22 cellular contexts compared by ENCODE assay signal in the genomic region with DNA sequence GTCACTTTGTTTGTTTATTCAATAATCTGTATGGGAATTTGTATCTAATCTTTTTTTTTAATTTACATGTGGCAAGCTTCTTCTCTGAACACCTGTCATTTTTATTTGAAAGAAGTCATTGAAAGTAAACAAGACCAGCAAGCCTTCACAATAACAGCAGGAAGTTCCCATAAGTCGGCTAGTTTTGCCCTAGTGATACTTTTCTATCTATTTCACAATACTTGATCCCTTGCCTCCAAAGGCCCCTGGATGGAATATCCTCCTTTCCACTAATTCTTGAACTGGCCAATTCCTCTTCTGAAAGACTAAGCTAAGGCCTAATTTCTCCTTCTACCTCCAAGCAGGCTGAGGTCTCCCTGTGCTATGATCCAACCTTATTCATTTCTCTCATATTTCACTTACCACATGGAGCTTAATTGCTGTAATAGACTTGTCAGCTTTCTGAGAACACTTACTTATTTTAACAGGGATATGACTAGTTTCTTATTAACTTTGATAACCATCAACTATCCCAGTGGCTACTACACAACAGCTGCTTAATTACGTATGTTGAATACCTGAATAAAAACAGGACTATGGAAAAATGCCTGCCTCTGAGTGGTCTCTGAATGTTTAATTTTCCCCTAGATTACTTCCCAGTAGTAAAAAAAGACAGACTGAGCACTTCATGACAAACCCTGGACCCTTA.
"Had no signal": no experiment of that assay in that cellular context is flagged by ENCODE, and none has a peak within 500 bp of the region (broad histone marks: within the 10 kb centered on the region; RNA-seq: fewer than 3 reads in every experiment).

No MANE protein-coding gene starts in this region.

- DNase-seq: activated CD4-positive, alpha-beta T cell treated with anti-CD3 and anti-CD28 coated beads, Interleukin-2, amount 10 ng/mL, durations not matched to agents 24 days and 14 days; activated CD4-positive, CD25-positive, alpha-beta regulatory T cell; activated CD8-positive, alpha-beta memory T cell treated with anti-CD3 and anti-CD28 coated beads, Interleukin-2, amount 50 U/mL, for 4 hours; activated CD8-positive, alpha-beta T cell treated with anti-CD3 and anti-CD28 coated beads, Interleukin-2, amount 10 ng/mL, durations not matched to agents 7 days and 5 days; activated gamma-delta T cell treated with Interleukin-2 at 50 U/mL for 16 hours; activated naive CD8-positive, alpha-beta T cell treated with anti-CD3 and anti-CD28 coated beads for 36 hours; activated T-cell treated with anti-CD3 and anti-CD28 coated beads, Interleukin-2, amount 50 U/mL, for 48 hours; brain microvascular endothelial cell; cortex of kidney; effector CD4-positive, alpha-beta T cell; head of caudate nucleus; mammary epithelial cell; mucosa of descending colon; naive thymus-derived CD4-positive, alpha-beta T cell; stimulated activated CD4-positive, alpha-beta T cell treated with anti-CD3 and anti-CD28 coated beads, Interleukin-4, amount 100 ng/mL, for 4 hours; stimulated activated CD8-positive, alpha-beta memory T cell treated with anti-CD3 and anti-CD28 coated beads, Interleukin-4, amount 100 ng/mL, for 48 hours; stimulated activated naive CD4-positive, alpha-beta T cell treated with Interleukin-2 at 50 U/mL for 16 hours; transverse colon had no signal

- H3K36me3 ChIP-seq: brain microvascular endothelial cell, neutrophil, transverse colon had no signal

- H3K27ac Mint-ChIP-seq: activated CD4-positive, alpha-beta T cell treated with anti-CD3 and anti-CD28 coated beads, Interleukin-2, amount 10 ng/mL, durations not matched to agents 24 days and 14 days; activated CD8-positive, alpha-beta T cell treated with anti-CD3 and anti-CD28 coated beads, Interleukin-2, amount 10 ng/mL, durations not matched to agents 7 days and 5 days; activated naive CD8-positive, alpha-beta T cell treated with anti-CD3 and anti-CD28 coated beads for 36 hours; naive thymus-derived CD4-positive, alpha-beta T cell; T-helper 2 cell treated with Interferon-gamma antibody and Interleukin-4, amounts not matched to agents 5 μg/mL and 100 μg/mL, for 36 hours had no signal

- H3K4me3 Mint-ChIP-seq: activated CD4-positive, alpha-beta T cell treated with anti-CD3 and anti-CD28 coated beads, Interleukin-2, amount 10 ng/mL, durations not matched to agents 24 days and 14 days; activated CD8-positive, alpha-beta T cell treated with anti-CD3 and anti-CD28 coated beads, Interleukin-2, amount 10 ng/mL, durations not matched to agents 7 days and 5 days; activated naive CD8-positive, alpha-beta T cell treated with anti-CD3 and anti-CD28 coated beads for 36 hours; naive thymus-derived CD4-positive, alpha-beta T cell; T-helper 2 cell treated with Interferon-gamma antibody and Interleukin-4, amounts not matched to agents 5 μg/mL and 100 μg/mL, for 36 hours had no signal

- H3K9me3 Mint-ChIP-seq: activated CD4-positive, alpha-beta T cell treated with anti-CD3 and anti-CD28 coated beads, Interleukin-2, amount 10 ng/mL, durations not matched to agents 24 days and 14 days; activated naive CD8-positive, alpha-beta T cell treated with anti-CD3 and anti-CD28 coated beads for 36 hours; T-helper 2 cell treated with Interferon-gamma antibody and Interleukin-4, amounts not matched to agents 5 μg/mL and 100 μg/mL, for 36 hours had no signal

- H3K36me3 Mint-ChIP-seq: activated naive CD8-positive, alpha-beta T cell treated with anti-CD3 and anti-CD28 coated beads for 36 hours; naive thymus-derived CD4-positive, alpha-beta T cell had no signal

- H3K9me3 ChIP-seq: mucosa of descending colon, neutrophil, transverse colon had no signal

- H3K27me3 ChIP-seq: brain microvascular endothelial cell, neutrophil, transverse colon had no signal

- H3K27ac ChIP-seq: brain microvascular endothelial cell, neutrophil, skin epidermis, transverse colon had no signal

- H3K4me1 Mint-ChIP-seq: activated CD4-positive, alpha-beta T cell treated with anti-CD3 and anti-CD28 coated beads, Interleukin-2, amount 10 ng/mL, durations not matched to agents 24 days and 14 days; activated naive CD8-positive, alpha-beta T cell treated with anti-CD3 and anti-CD28 coated beads for 36 hours; naive thymus-derived CD4-positive, alpha-beta T cell had no signal

- ATAC-seq: activated CD8-positive, alpha-beta T cell treated with anti-CD3 and anti-CD28 coated beads, Interleukin-2, amount 10 ng/mL, durations not matched to agents 7 days and 5 days; left lobe of liver; mucosa of descending colon; naive thymus-derived CD4-positive, alpha-beta T cell had no signal

- H3K4me3 ChIP-seq: mucosa of descending colon, skin epidermis, transverse colon had no signal

- H3K27me3 Mint-ChIP-seq: activated CD4-positive, alpha-beta T cell treated with anti-CD3 and anti-CD28 coated beads, Interleukin-2, amount 10 ng/mL, durations not matched to agents 24 days and 14 days; activated naive CD8-positive, alpha-beta T cell treated with anti-CD3 and anti-CD28 coated beads for 36 hours had no signal
